ENCODE assay signal across 31 cellular contexts in the genomic region with DNA sequence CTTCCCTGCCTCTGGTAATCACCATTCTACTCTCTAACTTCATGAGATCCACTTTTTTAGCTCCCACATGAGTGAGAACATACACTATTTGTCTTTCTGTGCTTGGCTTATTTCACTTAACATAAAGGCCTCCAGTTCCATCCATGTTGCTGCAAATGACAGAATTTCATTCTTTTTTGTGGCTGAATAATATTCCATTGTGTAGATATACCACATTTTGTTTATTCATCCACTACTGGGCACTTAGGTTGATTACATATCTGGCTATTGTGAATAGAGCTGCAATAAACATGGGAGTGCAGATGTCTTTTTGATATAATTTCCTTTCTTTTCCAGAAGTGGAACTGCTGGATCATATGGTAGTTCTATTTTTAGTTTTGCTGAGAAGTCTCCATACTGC. TPM values are rescaled to one million over a fixed set of nuclear protein-coding genes. Genes with fewer than 3 reads are reported as not detected.
"Had no signal": no experiment of that assay in that cellular context is flagged by ENCODE, and none has a peak within 500 bp of the region (broad histone marks: within the 10 kb centered on the region; RNA-seq: fewer than 3 reads in every experiment).

No MANE protein-coding gene starts in this region.

- H3K79me2 ChIP-seq: parathyroid adenoma had no signal

- H3K27me3 ChIP-seq: neural progenitor cell, ovary, right lobe of liver, sigmoid colon, stomach, thyroid gland, tibial nerve, upper lobe of left lung, vagina had no signal

- FAIRE-seq: small intestine, urothelium cell line had no signal

- H2AFZ ChIP-seq: neural progenitor cell, parathyroid adenoma had no signal

- H3K4me1 ChIP-seq: neural progenitor cell, parathyroid adenoma, psoas muscle, right lobe of liver, sigmoid colon, stomach, thyroid gland, tibial nerve, upper lobe of left lung, vagina had no signal

- DNase-seq: natural killer cell; occipital lobe; ovary; posterior cingulate gyrus; psoas muscle; right cardiac atrium; right lobe of liver; sigmoid colon; small intestine; stimulated activated CD4-positive, alpha-beta T cell treated with anti-CD3 and anti-CD28 coated beads, Interleukin-15, amount 100 ng/mL, for 24 hours; stimulated activated CD4-positive, alpha-beta T cell treated with anti-CD3 and anti-CD28 coated beads, Interleukin-2, amount 100 ng/mL, for 24 hours; stimulated activated CD4-positive, alpha-beta T cell treated with anti-CD3 and anti-CD28 coated beads, Interleukin-2, amount 100 ng/mL, for 48 hours; stimulated activated CD4-positive, alpha-beta T cell treated with anti-CD3 and anti-CD28 coated beads, Interleukin-4, amount 100 ng/mL, for 24 hours; stimulated activated naive B cell treated with anti-CD40 and anti-IgM and Interleukin-4, amounts not matched to agents 10 μg/mL and 1 μg/mL and 100 μg/mL, for 72 hours; stimulated activated naive CD4-positive, alpha-beta T cell treated with Interleukin-2 at 50 U/mL for 16 hours; stomach; thyroid gland; trophoblast cell; upper lobe of left lung had no signal

- H3K27ac ChIP-seq: neural progenitor cell, ovary, parathyroid adenoma, psoas muscle, right lobe of liver, sigmoid colon, stomach, thoracic aorta, thyroid gland, tibial nerve, upper lobe of left lung, vagina had no signal

- H3K9me3 ChIP-seq: ovary, psoas muscle, right lobe of liver, thoracic aorta, thyroid gland, vagina had no signal

- H3K9ac ChIP-seq: neural progenitor cell, parathyroid adenoma had no signal

- ATAC-seq: natural killer cell; psoas muscle; right cardiac atrium; right lobe of liver; stimulated activated effector memory CD8-positive, alpha-beta T cell treated with anti-CD3 and anti-CD28 coated beads, Interleukin-12 subunit alpha, Interleukin-12 subunit beta, amount 100 ng/mL, for 72 hours; stimulated activated naive B cell treated with anti-CD40 and anti-IgM and Interleukin-4, amounts not matched to agents 10 μg/mL and 1 μg/mL and 100 μg/mL, for 72 hours had no signal

- H3K36me3 ChIP-seq: neural progenitor cell, ovary, right lobe of liver, sigmoid colon, stomach, thoracic aorta, thyroid gland, upper lobe of left lung, vagina had no signal

- H3K4me3 ChIP-seq: neural progenitor cell, ovary, psoas muscle, right lobe of liver, sigmoid colon, stomach, thoracic aorta, thyroid gland, tibial nerve, upper lobe of left lung, vagina had no signal

- H3K4me2 ChIP-seq: neural progenitor cell had no signal

RNA-seq across cellular contexts. Expression of a gene that starts 28.7 kb away (rescaled TPM):
- total RNA-seq: natural killer cell, progenitor cell of endocrine pancreas, right cardiac atrium, right lobe of liver, sigmoid colon, skeletal muscle tissue, subcutaneous adipose tissue, temporal lobe, thoracic aorta, tibial nerve had no signal
- polyA plus RNA-seq: neural cell, right cardiac atrium had no signal
